31 cellular contexts compared by ENCODE assay signal in the genomic region with DNA sequence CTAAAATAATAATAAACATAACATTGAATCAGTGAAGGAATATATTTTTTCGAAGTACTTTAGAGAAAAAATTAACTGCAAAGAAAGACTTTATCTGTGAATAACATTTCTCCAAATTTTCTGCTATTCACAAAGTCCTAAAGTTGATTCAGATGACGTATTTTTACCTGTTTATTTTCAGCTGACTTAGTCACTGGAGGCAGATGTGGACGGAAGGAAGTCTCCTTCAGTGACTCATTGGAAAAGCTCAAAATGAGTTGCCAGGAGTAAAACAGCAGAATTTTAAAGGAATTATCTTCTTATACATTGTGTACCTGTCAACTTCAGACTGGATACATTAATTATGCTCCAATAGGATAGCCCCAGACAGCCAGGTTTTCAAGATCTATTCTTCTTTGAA.
DNase-seq lines count a peak whose midpoint lies in the region; ATAC-seq and TF ChIP-seq lines count a peak whose summit lies in the region.
"Had no signal": no experiment of that assay in that cellular context is flagged by ENCODE, and none has a peak within 500 bp of the region (broad histone marks: within the 10 kb centered on the region; RNA-seq: fewer than 3 reads in every experiment).

No MANE protein-coding gene starts in this region.

- peaks cover 13% of the 10 kb centered on the region for H3K9me3 Mint-ChIP-seq in stimulated activated effector memory CD8-positive, alpha-beta T cell treated with anti-CD3 and anti-CD28 coated beads, Interleukin-12 subunit alpha, Interleukin-12 subunit beta, amount 100 ng/mL, for 72 hours
- H3K9me3 Mint-ChIP-seq in WTC11 = peaks cover 13% of the 10 kb centered on the region
- H3K9me3 Mint-ChIP-seq: stimulated activated naive CD8-positive, alpha-beta T cell treated with anti-CD3 and anti-CD28 coated beads, Interleukin-15, Interleukin-2, amounts not matched to agents 100 ng/mL and 50 ng/mL, for 24 hours had no signal

- CTCF ChIA-PET in PC-3 (lab: Charles Lee) = no interaction called here
- CTCF ChIA-PET in mammary epithelial cell (lab: Charles Lee; ENCODE audit: low non-redundant PET) = no interaction called here
- CTCF ChIA-PET in WTC11 (lab: Charles Lee) = no interaction called here

- H3K9me3 ChIP-seq in PC-3 (ENCODE audit: low read length) = no peaks in the 10 kb centered on the region; the same call in 1 of the 2 replicates
- H3K9me3 ChIP-seq in mammary epithelial cell (replicated peaks; ENCODE audit: insufficient read depth, low read length) = no peaks in the 10 kb centered on the region
- no peaks in the 10 kb centered on the region for H3K9me3 ChIP-seq in T-helper 17 cell (ENCODE audit: control insufficient read depth, low read length, poor library complexity, severe bottlenecking)
- H3K9me3 ChIP-seq: A549, colonic mucosa, gastroesophageal sphincter, psoas muscle, thyroid gland had no signal

- in situ Hi-C loops in mammary epithelial cell (cut with MboI; ENCODE audit: low sequenced_read_pairs in 2 of 2) = no loop called here

- 54% methylated on average over 3 of the region's 3 CpGs for WGBS in mammary epithelial cell (ENCODE audit: low coverage, missing lambda C conversion rate)

- H3K27me3 ChIP-seq in PC-3 (ENCODE audit: low read length) = no peaks in the 10 kb centered on the region
- no peaks in the 10 kb centered on the region for H3K27me3 ChIP-seq in mammary epithelial cell (ENCODE audit: insufficient read depth, low read length)
- H3K27me3 ChIP-seq: colonic mucosa, esophagus muscularis mucosa, gastroesophageal sphincter, thyroid gland had no signal

- H3K4me3 Mint-ChIP-seq in stimulated activated effector memory CD8-positive, alpha-beta T cell treated with anti-CD3 and anti-CD28 coated beads, Interleukin-12 subunit alpha, Interleukin-12 subunit beta, amount 100 ng/mL, for 72 hours = no peak overlapping the region
- H3K4me3 Mint-ChIP-seq in T-helper 17 cell = no peak overlapping the region
- no peak overlapping the region for H3K4me3 Mint-ChIP-seq in WTC11
- H3K4me3 Mint-ChIP-seq: activated CD4-positive, alpha-beta T cell treated with anti-CD3 and anti-CD28 coated beads for 36 hours; activated T-cell treated with anti-CD3 and anti-CD28 coated beads, Interleukin-2, amount 50 U/mL, for 4 hours; brain; CD8-positive, alpha-beta T cell; effector memory CD8-positive, alpha-beta T cell; immature natural killer cell; stimulated activated naive CD8-positive, alpha-beta T cell treated with anti-CD3 and anti-CD28 coated beads, Interleukin-15, Interleukin-2, amounts not matched to agents 100 ng/mL and 50 ng/mL, for 24 hours had no signal

- H3K4me2 ChIP-seq in PC-3 (ENCODE audit: low read length) (no peak overlapping the region), mammary epithelial cell (ENCODE audit: insufficient read depth, low read depth, low read length) (no peak overlapping the region)
- H3K4me2 ChIP-seq: A549 had no signal

- H3K36me3 ChIP-seq in PC-3 (ENCODE audit: low read depth, low read length) (no peaks in the 10 kb centered on the region), mammary epithelial cell (ENCODE audit: insufficient read depth, low read length) (no peaks in the 10 kb centered on the region)
- H3K36me3 ChIP-seq: colonic mucosa, esophagus muscularis mucosa, gastroesophageal sphincter, left ventricle myocardium inferior, thyroid gland had no signal

- peak; percentile 78; the same call in 1 of the 2 replicates for ATAC-seq in PC-3
- ATAC-seq in stimulated activated effector memory CD8-positive, alpha-beta T cell treated with anti-CD3 and anti-CD28 coated beads, Interleukin-12 subunit alpha, Interleukin-12 subunit beta, amount 100 ng/mL, for 72 hours = no peak
- ATAC-seq in HG03097 (IDR thresholded peaks at IDR 0.05; ENCODE audit: low FRiP score, unreplicated experiment) = no peak
- ATAC-seq in T-helper 17 cell = no peak
- ATAC-seq in WTC11 = no peak
- ATAC-seq: A549; activated CD4-positive, alpha-beta T cell treated with anti-CD3 and anti-CD28 coated beads for 36 hours; activated T-cell treated with anti-CD3 and anti-CD28 coated beads, Interleukin-2, amount 50 U/mL, for 4 hours; CD8-positive, alpha-beta T cell; effector memory CD8-positive, alpha-beta T cell; gastroesophageal sphincter; psoas muscle had no signal

- H3K36me3 Mint-ChIP-seq in stimulated activated effector memory CD8-positive, alpha-beta T cell treated with anti-CD3 and anti-CD28 coated beads, Interleukin-12 subunit alpha, Interleukin-12 subunit beta, amount 100 ng/mL, for 72 hours = no peaks in the 10 kb centered on the region
- H3K36me3 Mint-ChIP-seq in T-helper 17 cell (ENCODE audit: low read depth) (no peaks in the 10 kb centered on the region), WTC11 (no peaks in the 10 kb centered on the region)
- H3K36me3 Mint-ChIP-seq: brain; CD8-positive, alpha-beta T cell; immature natural killer cell had no signal

- TF ChIP-seq CTCF in PC-3 (conservative IDR thresholded peaks at IDR 0.05; ENCODE audit: low read depth, low read length) (no peak), mammary epithelial cell (conservative IDR thresholded peaks at IDR 0.05 in 1 of 2, IDR thresholded peaks at IDR 0.05 in 1 of 2; ENCODE audit: extremely low read depth in 1 of 2, insufficient read depth in 1 of 2, low read depth in 1 of 2, low read length in 2 of 2) (no peak), WTC11 (IDR thresholded peaks at IDR 0.05) (no peak)

- no peaks in the 10 kb centered on the region for H3K4me1 Mint-ChIP-seq in stimulated activated effector memory CD8-positive, alpha-beta T cell treated with anti-CD3 and anti-CD28 coated beads, Interleukin-12 subunit alpha, Interleukin-12 subunit beta, amount 100 ng/mL, for 72 hours
- H3K4me1 Mint-ChIP-seq in T-helper 17 cell = no peaks in the 10 kb centered on the region
- H3K4me1 Mint-ChIP-seq in WTC11 = no peaks in the 10 kb centered on the region
- H3K4me1 Mint-ChIP-seq: activated CD4-positive, alpha-beta T cell treated with anti-CD3 and anti-CD28 coated beads for 36 hours; brain; immature natural killer cell had no signal

- H3K79me2 ChIP-seq in PC-3 (ENCODE audit: low read length) = no peaks in the 10 kb centered on the region
- no peaks in the 10 kb centered on the region for H3K79me2 ChIP-seq in mammary epithelial cell (ENCODE audit: insufficient read depth, low read length)

- H3K9ac ChIP-seq in PC-3 (ENCODE audit: low read length) = no peak overlapping the region
- no peak overlapping the region for H3K9ac ChIP-seq in mammary epithelial cell (ENCODE audit: insufficient read depth, low read length)

- H3K4me3 ChIP-seq in PC-3 (ENCODE audit: low read length) = no peak overlapping the region
- H3K4me3 ChIP-seq in mammary epithelial cell (replicated peaks in 1 of 3; ENCODE audit: insufficient read depth in 1 of 3, low read depth in 2 of 3, low read length in 3 of 3) = no peak overlapping the region
- H3K4me3 ChIP-seq: A549, colonic mucosa, esophagus muscularis mucosa, gastroesophageal sphincter, left ventricle myocardium inferior, psoas muscle, SK-N-MC, thyroid gland had no signal

- POLR2A ChIA-PET in PC-3 (lab: Charles Lee; ENCODE audit: unreplicated experiment) = no interaction called here
- POLR2A ChIA-PET in WTC11 (lab: Charles Lee) = no interaction called here

- dilution Hi-C loops in mammary epithelial cell (cut with HindIII; ENCODE audit: low sequenced_read_pairs) = no loop called here

- H3K9me2 ChIP-seq in PC-3 (replicated peaks; ENCODE audit: low read length) = no peaks in the 10 kb centered on the region

- no peaks in the 10 kb centered on the region for H3K4me1 ChIP-seq in PC-3 (ENCODE audit: insufficient read depth, low read length)
- no peaks in the 10 kb centered on the region for H3K4me1 ChIP-seq in mammary epithelial cell (ENCODE audit: insufficient read depth, low read length)
- H3K4me1 ChIP-seq: A549, colonic mucosa, esophagus muscularis mucosa, gastroesophageal sphincter, left ventricle myocardium inferior, psoas muscle, thyroid gland had no signal

- H3F3A ChIP-seq in PC-3 (ENCODE audit: low read length, unreplicated experiment) = no peaks in the 10 kb centered on the region

- H3K27ac Mint-ChIP-seq in stimulated activated effector memory CD8-positive, alpha-beta T cell treated with anti-CD3 and anti-CD28 coated beads, Interleukin-12 subunit alpha, Interleukin-12 subunit beta, amount 100 ng/mL, for 72 hours = no peak overlapping the region
- H3K27ac Mint-ChIP-seq in T-helper 17 cell (no peak overlapping the region), WTC11 (no peak overlapping the region)
- H3K27ac Mint-ChIP-seq: activated CD4-positive, alpha-beta T cell treated with anti-CD3 and anti-CD28 coated beads for 36 hours; brain; CD8-positive, alpha-beta T cell; effector memory CD8-positive, alpha-beta T cell; immature natural killer cell; stimulated activated naive CD8-positive, alpha-beta T cell treated with anti-CD3 and anti-CD28 coated beads, Interleukin-15, Interleukin-2, amounts not matched to agents 100 ng/mL and 50 ng/mL, for 24 hours had no signal

- H4K20me1 ChIP-seq in PC-3 (ENCODE audit: low read length) (no peaks in the 10 kb centered on the region), mammary epithelial cell (ENCODE audit: insufficient read depth, low read length) (no peaks in the 10 kb centered on the region)

- H3K27ac ChIP-seq in PC-3 (ENCODE audit: low read length) (no peak overlapping the region), mammary epithelial cell (ENCODE audit: insufficient read depth, low read depth, low read length) (no peak overlapping the region)
- H3K27ac ChIP-seq: A549, colonic mucosa, esophagus muscularis mucosa, gastroesophageal sphincter, left ventricle myocardium inferior, psoas muscle, SK-N-MC, thyroid gland had no signal

- H2AFZ ChIP-seq in PC-3 (ENCODE audit: low read length) (no peak overlapping the region), mammary epithelial cell (ENCODE audit: low read depth, low read length) (no peak overlapping the region)

- BruUV-seq in PC-3 (replicated peaks; lab: Mats Ljungman, UMichigan) (no TSS peak), mammary epithelial cell (replicated peaks; lab: Mats Ljungman, UMichigan) (no TSS peak)

- DNase-seq in ELR (ENCODE audit: low read depth) (peak; percentile 0), PC-3 (peak; percentile 43), mammary epithelial cell (peak; percentile 17), iris pigment epithelial cell (ENCODE audit: low read depth) (peak; percentile 70), T-helper 17 cell (no peak), WTC11 (ENCODE audit: low spot score) (no peak)
- DNase-seq in stimulated activated effector memory CD8-positive, alpha-beta T cell treated with anti-CD3 and anti-CD28 coated beads, Interleukin-12 subunit alpha, Interleukin-12 subunit beta, amount 100 ng/mL, for 72 hours (ENCODE audit: low spot score in 2 of 2) = no peak
- DNase-seq: activated CD4-positive, alpha-beta T cell treated with anti-CD3 and anti-CD28 coated beads for 36 hours; activated gamma-delta T cell treated with Interleukin-2 at 50 U/mL for 16 hours; activated T-cell treated with anti-CD3 and anti-CD28 coated beads, Interleukin-2, amount 50 U/mL, for 4 hours; CD8-positive, alpha-beta T cell; colonic mucosa; effector memory CD8-positive, alpha-beta T cell; hypothalamus; immature natural killer cell; KBM-7; left ventricle myocardium inferior; NCI-H1417 treated with DMSO at 0.1 percent for 48 hours; NCI-H2081 treated with DMSO at 0.1 percent for 48 hours; NCI-H748 treated with DMSO at 0.1 percent for 48 hours; nucleus accumbens; psoas muscle; T-helper 2 cell; thyroid gland had no signal

- intact Hi-C loops in PC-3 (cut with micrococcal nuclease) = no loop called here
- intact Hi-C loops in mammary epithelial cell (cut with micrococcal nuclease) = no loop called here

- H3K27me3 Mint-ChIP-seq in T-helper 17 cell = no peaks in the 10 kb centered on the region
- H3K27me3 Mint-ChIP-seq in WTC11 (ENCODE audit: low read depth) = no peaks in the 10 kb centered on the region
- H3K27me3 Mint-ChIP-seq: activated CD4-positive, alpha-beta T cell treated with anti-CD3 and anti-CD28 coated beads for 36 hours; effector memory CD8-positive, alpha-beta T cell; stimulated activated naive CD8-positive, alpha-beta T cell treated with anti-CD3 and anti-CD28 coated beads, Interleukin-15, Interleukin-2, amounts not matched to agents 100 ng/mL and 50 ng/mL, for 24 hours had no signal

Comparison
In these comparisons a context has a peak if more than half of its experiments do, and no peak if none do; other contexts are left out.
1. DNase-seq: peak in ELR (single experiment), PC-3 (single experiment), mammary epithelial cell (single experiment) and iris pigment epithelial cell (single experiment); none in stimulated activated effector memory CD8-positive, alpha-beta T cell treated with anti-CD3 and anti-CD28 coated beads, Interleukin-12 subunit alpha, Interleukin-12 subunit beta, amount 100 ng/mL, for 72 hours (0 of 2), T-helper 17 cell (0 of 3) and WTC11 (single experiment).